8 cellular contexts compared by ENCODE assay signal in genomic region chr1:200473698-200474371, GRCh38.
A peak's percentile ranks its signal among the peaks of the same experiment; 100 is the strongest.
DNase-seq lines count a peak whose midpoint lies in the region; TF ChIP-seq lines count a peak whose summit lies in the region.

No MANE protein-coding gene starts in this region.

- DNase-seq in NCI-H1092 treated with DMSO at 0.1 percent for 48 hours (lab: John Stamatoyannopoulos, UW), result peak; percentile 8
- DNase-seq in NCI-H1092 (lab: John Stamatoyannopoulos, UW), result no peak
- DNase-seq in GM23248, result peak; percentile 50
- peak; percentile 62 for DNase-seq in NCI-H69 (lab: John Stamatoyannopoulos, UW)
- peak; percentile 4 for DNase-seq in myocyte (ENCODE audit: low read depth)
- DNase-seq in OCI-M2 (lab: John Stamatoyannopoulos, UW; ENCODE audit: unreplicated experiment), result no peak
- no peak for DNase-seq in type B pancreatic cell (ENCODE audit: extremely low spot score, unreplicated experiment)
- no peak for DNase-seq in chondrocyte (ENCODE audit: low spot score)

- peaks cover 13% of the 10 kb centered on the region for H3K4me1 ChIP-seq in GM23248 (ENCODE audit: insufficient read depth)

- H2AFZ ChIP-seq in GM23248, result peak overlapping the region; percentile 77

- peak overlapping the region; percentile 18 for H3K27ac ChIP-seq in GM23248

- H3K79me2 ChIP-seq in GM23248 (ENCODE audit: insufficient read depth), result no peaks in the 10 kb centered on the region

- peak overlapping the region; percentile 53 for H3K4me3 ChIP-seq in GM23248

- peak overlapping the region; percentile 24; the same call in 1 of the 2 replicates for H3K9ac ChIP-seq in GM23248

- no peaks in the 10 kb centered on the region for H3K27me3 ChIP-seq in GM23248 (replicated peaks; ENCODE audit: insufficient read depth)

- H3K27me3 Mint-ChIP-seq in type B pancreatic cell (peaks cover 5% of the 10 kb centered on the region), chondrocyte (ENCODE audit: low read depth) (peaks cover 2% of the 10 kb centered on the region)

- H3K9me2 ChIP-seq in GM23248 (ENCODE audit: insufficient read depth), result no peaks in the 10 kb centered on the region

- peaks cover 17% of the 10 kb centered on the region; the same call in 1 of the 2 replicates for H3F3A ChIP-seq in GM23248 (ENCODE audit: insufficient read depth)

- H3K4me3 Mint-ChIP-seq in type B pancreatic cell (no peak overlapping the region), chondrocyte (ENCODE audit: unreplicated experiment) (no peak overlapping the region)

- in situ Hi-C loops in GM23248 (cut with MboI), result no loop called here

- H3K9me3 ChIP-seq in GM23248 (ENCODE audit: low read depth), result no peaks in the 10 kb centered on the region

- 16 to 20% methylated on average over 12 of the region's 12 CpGs for WGBS in GM23248 (ENCODE audit: low coverage in 1 of 2, low lambda C conversion rate in 2 of 2, missing lambda C conversion rate in 2 of 2), 2 experiments

- H3K4me1 Mint-ChIP-seq in type B pancreatic cell (ENCODE audit: unreplicated experiment) (peaks cover 8% of the 10 kb centered on the region), chondrocyte (ENCODE audit: low read depth) (peaks cover 7% of the 10 kb centered on the region)

- no peak overlapping the region for H3K27ac Mint-ChIP-seq in type B pancreatic cell
- H3K27ac Mint-ChIP-seq in chondrocyte (ENCODE audit: unreplicated experiment), result no peak overlapping the region

- no peaks in the 10 kb centered on the region for H4K20me1 ChIP-seq in GM23248 (ENCODE audit: insufficient read depth)

- TF ChIP-seq CTCF in type B pancreatic cell (conservative IDR thresholded peaks at IDR 0.05) (no peak), chondrocyte (IDR thresholded peaks at IDR 0.05) (no peak)

- no peaks in the 10 kb centered on the region for H3K9me3 Mint-ChIP-seq in type B pancreatic cell
- no peaks in the 10 kb centered on the region for H3K9me3 Mint-ChIP-seq in chondrocyte (ENCODE audit: low read depth)

- no peaks in the 10 kb centered on the region for H3K36me3 ChIP-seq in GM23248 (ENCODE audit: low read depth)

- H3K4me2 ChIP-seq in GM23248 (ENCODE audit: unreplicated experiment), result peak overlapping the region; percentile 85

- H3K36me3 Mint-ChIP-seq in type B pancreatic cell, result no peaks in the 10 kb centered on the region
- peaks cover 1% of the 10 kb centered on the region for H3K36me3 Mint-ChIP-seq in chondrocyte (ENCODE audit: low read depth)

Comparison
In these comparisons a context has a peak if more than half of its experiments do, and no peak if none do; other contexts are left out.
1. DNase-seq: peak in NCI-H1092 treated with DMSO at 0.1 percent for 48 hours (single experiment), GM23248 (single experiment), NCI-H69 (single experiment) and myocyte (single experiment); none in NCI-H1092 (single experiment), OCI-M2 (single experiment), type B pancreatic cell (single experiment) and chondrocyte (single experiment).